ENCODE assay signal across 8 cellular contexts in genomic region chr16:5098221-5099159, GRCh38. TPM values are rescaled to one million over a fixed set of nuclear protein-coding genes. Genes with fewer than 3 reads are reported as not detected.
DNase-seq lines count a peak whose midpoint lies in the region; ATAC-seq, FAIRE-seq and TF ChIP-seq lines count a peak whose summit lies in the region.
"Not testable (repeated sequence)": the region's sequence is repeated elsewhere in the genome, so short reads cannot be mapped to it uniquely, and the experiment has no call there.
"Had no signal": no experiment of that assay in that cellular context is flagged by ENCODE, and none has a peak within 500 bp of the region (broad histone marks: within the 10 kb centered on the region; RNA-seq: fewer than 3 reads in every experiment).

No MANE protein-coding gene starts in this region.

- not testable (repeated sequence) for H3K4ac ChIP-seq in H1 (replicated peaks; ENCODE audit: insufficient read length, low read depth, low read length)

- H3K4me3 ChIP-seq in Panc1 (ENCODE audit: low read depth in 2 of 2, low read length in 2 of 2) (peak overlapping the region; percentile 54 to 61), H1 (ENCODE audit: extremely low read depth in 1 of 4, insufficient read depth in 2 of 4, low read depth in 3 of 4, low read length in 4 of 4) (peak overlapping the region; percentile 43 to 78 (median 54); a peak in 7 of 8 replicates), left lung (peak overlapping the region; percentile 38 to 76)

- TF ChIP-seq CTCF in Panc1 (IDR thresholded peaks at IDR 0.05); H1 (IDR thresholded peaks at IDR 0.05; ENCODE audit: control extremely low read depth in 1 of 3, insufficient read depth in 1 of 3, low read depth in 1 of 3, low read length in 3 of 3); left lung (IDR thresholded peaks at IDR 0.05): not testable (repeated sequence)

- not testable (repeated sequence) for H2BK20ac ChIP-seq in H1 (ENCODE audit: low read length)

- ATAC-seq in GM19043 (IDR thresholded peaks at IDR 0.05; ENCODE audit: low read depth, unreplicated experiment) (peak; percentile 56), HG03575 (IDR thresholded peaks at IDR 0.05; ENCODE audit: extremely low read depth, insufficient number of reproducible peaks, low FRiP score, unreplicated experiment) (peak; percentile 79)
- ATAC-seq in Panc1, left lung: not testable (repeated sequence)

- H3K18ac ChIP-seq in H1 (ENCODE audit: extremely low read depth, low read length): not testable (repeated sequence)

- H4K5ac ChIP-seq in H1 (ENCODE audit: insufficient read length, low read depth, low read length): not testable (repeated sequence)

- H3K27me3 ChIP-seq in Panc1 (ENCODE audit: control insufficient read depth, insufficient read depth, low read length); H1 (replicated peaks in 1 of 4; ENCODE audit: control insufficient read depth in 3 of 4, extremely low read depth in 1 of 4, insufficient read depth in 3 of 4, low read length in 3 of 4); left lung: not testable (repeated sequence)

- not testable (repeated sequence) for H3K14ac ChIP-seq in H1 (ENCODE audit: insufficient read length)

- H4K91ac ChIP-seq in H1 (replicated peaks; ENCODE audit: insufficient read length, low read length): not testable (repeated sequence)

- not testable (repeated sequence) for TF ChIP-seq RAD21 in H1 (IDR thresholded peaks at IDR 0.05 in 1 of 2, conservative IDR thresholded peaks at IDR 0.05 in 1 of 2; ENCODE audit: low read depth in 2 of 2, low read length in 2 of 2)

- H3K4me3 Mint-ChIP-seq in activated T-cell treated with anti-CD3 and anti-CD28 coated beads, Interleukin-2, amount 50 U/mL, for 24 hours: peak overlapping the region; percentile 90

- not testable (repeated sequence) for H3K4me1 ChIP-seq in Panc1 (ENCODE audit: control insufficient read depth, insufficient read depth, low read length); H1 (replicated peaks in 1 of 4; ENCODE audit: control insufficient read depth in 3 of 4, insufficient read depth in 4 of 4, low read length in 3 of 4)
- H3K4me1 ChIP-seq in left lung: peaks cover 0 to 14% of the 10 kb centered on the region in 2 donors

- not testable (repeated sequence) for H2BK12ac ChIP-seq in H1 (ENCODE audit: low read depth, low read length)

- peak overlapping the region; percentile 97 for H3K27ac Mint-ChIP-seq in activated T-cell treated with anti-CD3 and anti-CD28 coated beads, Interleukin-2, amount 50 U/mL, for 24 hours

- not testable (repeated sequence) for H3K23ac ChIP-seq in H1 (ENCODE audit: insufficient read length)

- not testable (repeated sequence) for TF ChIP-seq EP300 in H1 (IDR thresholded peaks at IDR 0.05; ENCODE audit: borderline replicate concordance in 1 of 2, low read depth in 2 of 2, low read length in 2 of 2)

- TF ChIP-seq POLR2A in H1 (IDR thresholded peaks at IDR 0.05; ENCODE audit: control extremely low read depth in 1 of 2, low read depth in 2 of 2, low read length in 2 of 2): peak in 1 of 2 experiments; percentile 36; a peak in 1 of 3 replicates

- in situ Hi-C loops in Panc1 (cut with HindIII; ENCODE audit: low pct_unique_long_range_greater_than_20kb, low sequenced_read_pairs): not testable (repeated sequence)

- not testable (repeated sequence) for H3K9ac ChIP-seq in H1 (replicated peaks in 1 of 4; ENCODE audit: extremely low read depth in 1 of 4, low read depth in 3 of 4, low read length in 3 of 4)

- POLR2A ChIA-PET in Panc1 (lab: Charles Lee) (interaction anchor here (0.7 kb wide), 1 partner anchor 14 kb away, joined by 3 read pairs; no protein-coding TSS in a partner anchor), H1 (lab: Charles Lee; ENCODE audit: partially characterized antibody) (interaction anchor here (0.7 to 1.6 kb wide), 3 partner anchors 10 to 36 kb away, joined by 3 to 4 read pairs (median 3); no protein-coding TSS in a partner anchor)

- not testable (repeated sequence) for H3K79me2 ChIP-seq in H1 (ENCODE audit: control insufficient read depth in 1 of 2, insufficient read depth in 2 of 2, low read length in 2 of 2)

- not testable (repeated sequence) for H2BK5ac ChIP-seq in H1 (ENCODE audit: low read depth, low read length)

- not testable (repeated sequence) for H3K27ac ChIP-seq in Panc1 (ENCODE audit: low read length); H1 (ENCODE audit: low read depth, low read length)
- peak overlapping the region; percentile 39 to 77 for H3K27ac ChIP-seq in left lung

- not testable (repeated sequence) for H3K56ac ChIP-seq in H1 (replicated peaks; ENCODE audit: insufficient read length, low read depth, low read length)

- FAIRE-seq in H1 (lab: Jason Lieb, UNC): not testable (repeated sequence)

- H2BK15ac ChIP-seq in H1 (ENCODE audit: low read length): not testable (repeated sequence)

- not testable (repeated sequence) for H2AK5ac ChIP-seq in H1 (ENCODE audit: low read depth, low read length)

- H3K23me2 ChIP-seq in H1 (ENCODE audit: low read depth, low read length): not testable (repeated sequence)

- intact Hi-C loops in Panc1 (cut with micrococcal nuclease; ENCODE audit: unreplicated experiment); left lung (cut with DNase I): not testable (repeated sequence)

- not testable (repeated sequence) for BruUV-seq in Panc1 (replicated peaks; lab: Mats Ljungman, UMichigan)

- CTCF ChIA-PET in Panc1 (lab: Charles Lee) (interaction anchor here (0.6 kb wide), 1 partner anchor 381 kb away, joined by 3 read pairs; no protein-coding TSS in a partner anchor), H1 (lab: Charles Lee; ENCODE audit: partially characterized antibody) (interaction anchor here (0.6 kb wide), 1 partner anchor 13 kb away, joined by 3 read pairs; no protein-coding TSS in a partner anchor)

- WGBS in H1 (ENCODE audit: extremely low coverage in 1 of 2, insufficient coverage in 1 of 2, insufficient read length in 1 of 2, insufficient replicate concordance in 2 of 2, low coverage in 1 of 2, low lambda C conversion rate in 2 of 2, missing lambda C conversion rate in 1 of 2), 2 experiments: 2% methylated on average over 17 of the region's 67 CpGs; no CpG with 5 or more reads in 1 of the 2 experiments

- DNase-seq in Panc1 (ENCODE audit: low read depth, low spot score): not testable (repeated sequence)
- DNase-seq in activated T-cell treated with anti-CD3 and anti-CD28 coated beads, Interleukin-2, amount 50 U/mL, for 24 hours: peak; percentile 84
- DNase-seq in H1 (ENCODE audit: low read depth in 1 of 2, low spot score in 2 of 2) (peak; percentile 87 to 96), left lung (peak; percentile 88 to 94)
- DNase-seq in stimulated activated CD4-positive, alpha-beta T cell treated with anti-CD3 and anti-CD28 coated beads, Interleukin-12 subunit alpha, Interleukin-12 subunit beta, amount 100 ng/mL, for 4 hours: peak; percentile 96

- not testable (repeated sequence) for H2BK120ac ChIP-seq in H1 (replicated peaks; ENCODE audit: low read depth, low read length)

- not testable (repeated sequence) for H3K36me3 ChIP-seq in Panc1 (ENCODE audit: control insufficient read depth, insufficient read depth, low read length); H1 (ENCODE audit: control insufficient read depth in 2 of 4, insufficient read depth in 4 of 4, low read length in 3 of 4); left lung

- not testable (repeated sequence) for H4K8ac ChIP-seq in H1 (ENCODE audit: extremely low read depth, insufficient read depth, low read length)

- not testable (repeated sequence) for H4K20me1 ChIP-seq in H1 (replicated peaks in 1 of 2; ENCODE audit: control insufficient read depth in 1 of 2, insufficient read depth in 2 of 2, low read length in 2 of 2)

- not testable (repeated sequence) for H3K27me3 Mint-ChIP-seq in activated T-cell treated with anti-CD3 and anti-CD28 coated beads, Interleukin-2, amount 50 U/mL, for 24 hours

- peaks cover 19% of the 10 kb centered on the region for H3K36me3 Mint-ChIP-seq in activated T-cell treated with anti-CD3 and anti-CD28 coated beads, Interleukin-2, amount 50 U/mL, for 24 hours (ENCODE audit: low read depth)

- peak overlapping the region; percentile 82; the same call in 1 of the 2 replicates for H2AFZ ChIP-seq in H1 (ENCODE audit: low read length)

- H3K9me3 Mint-ChIP-seq in activated T-cell treated with anti-CD3 and anti-CD28 coated beads, Interleukin-2, amount 50 U/mL, for 24 hours: not testable (repeated sequence)

- H3K79me1 ChIP-seq in H1 (ENCODE audit: low read depth, low read length): not testable (repeated sequence)

- H3K4me1 Mint-ChIP-seq in activated T-cell treated with anti-CD3 and anti-CD28 coated beads, Interleukin-2, amount 50 U/mL, for 24 hours (ENCODE audit: low read depth): peaks cover 23% of the 10 kb centered on the region

- peak overlapping the region; percentile 69 to 79 for H3K4me2 ChIP-seq in H1 (ENCODE audit: insufficient read depth in 1 of 2, low read depth in 2 of 2, low read length in 2 of 2)

- not testable (repeated sequence) for H3K9me3 ChIP-seq in Panc1 (ENCODE audit: control insufficient read depth, insufficient read depth, low read depth, low read length); H1 (ENCODE audit: insufficient read depth in 2 of 2, low read depth in 1 of 2, low read length in 1 of 2); left lung

RNA-seq across cellular contexts. Expression of gene EEF2KMT, which starts 0.9 kb away (rescaled TPM):
- total RNA-seq in Panc1 (2021; ENCODE audit: unreplicated experiment) (24.4 TPM), left lung (10 to 100 TPM in 1 of 2 donors, 1 to 10 TPM in 1; 7.2 to 15.0 TPM)
- 21.7 TPM for polyA plus RNA-seq in Panc1 (2012; ENCODE audit: insufficient read length)
- total RNA-seq in H1 (2021; fragmentation: NEBNext Ultra II Directional; extraction: Animal tissue kit (Norgen Biotek cat#: 25700)): 30.8 and 35.8 TPM in 2 replicates
- 37.0 and 52.6 TPM in 2 replicates for polyA plus RNA-seq in H1 (2011; rRNA removed)
- 29.7 TPM for polyA plus RNA-seq in H1 (2011; cell fraction: cytosol; rRNA removed)
- 46.0 TPM for polyA plus RNA-seq in H1 (2011; cell fraction: nucleus; rRNA removed)
- polyA plus RNA-seq in H1 (2012, experiment 1 of 2): 24.0 to 30.6 TPM (median 26.5 TPM) in 4 replicates
- polyA plus RNA-seq in H1 (2012, experiment 2 of 2): 28.6 TPM
- 16.5 TPM for polyA plus RNA-seq in H1 (2013, experiment 1 of 2)
- 16.8 TPM for polyA plus RNA-seq in H1 (2013, experiment 2 of 2)
- polyA minus RNA-seq in H1 (2011; rRNA and poly(A)+ RNA removed): 19.9 and 26.2 TPM in 2 replicates
- polyA minus RNA-seq in H1 (2011; cell fraction: cytosol; rRNA and poly(A)+ RNA removed): 13.4 TPM
- 26.9 TPM for polyA minus RNA-seq in H1 (2011; cell fraction: nucleus; rRNA and poly(A)+ RNA removed)

RNA-seq across cellular contexts. Expression of gene ALG1, which starts 26.8 kb away (rescaled TPM):
- total RNA-seq in Panc1 (2021; ENCODE audit: unreplicated experiment) (46.6 TPM), left lung (10 to 100 TPM; 28.5 to 39.0 TPM)
- 32.1 TPM for polyA plus RNA-seq in Panc1 (2012; ENCODE audit: insufficient read length)
- 34.8 and 35.7 TPM in 2 replicates for total RNA-seq in H1 (2021; fragmentation: NEBNext Ultra II Directional; extraction: Animal tissue kit (Norgen Biotek cat#: 25700))
- polyA plus RNA-seq in H1 (2011; rRNA removed): 45.7 and 46.5 TPM in 2 replicates
- 42.0 TPM for polyA plus RNA-seq in H1 (2011; cell fraction: cytosol; rRNA removed)
- polyA plus RNA-seq in H1 (2011; cell fraction: nucleus; rRNA removed): 51.3 TPM
- polyA plus RNA-seq in H1 (2012, experiment 1 of 2): 24.1 to 36.4 TPM (median 33.7 TPM) in 4 replicates
- polyA plus RNA-seq in H1 (2012, experiment 2 of 2): 47.3 TPM
- 48.4 TPM for polyA plus RNA-seq in H1 (2013, experiment 1 of 2)
- 53.2 TPM for polyA plus RNA-seq in H1 (2013, experiment 2 of 2)
- polyA minus RNA-seq in H1 (2011; rRNA and poly(A)+ RNA removed): 81.3 and 93.9 TPM in 2 replicates
- 18.3 TPM for polyA minus RNA-seq in H1 (2011; cell fraction: cytosol; rRNA and poly(A)+ RNA removed)
- polyA minus RNA-seq in H1 (2011; cell fraction: nucleus; rRNA and poly(A)+ RNA removed): 43.5 TPM

RNA-seq across cellular contexts. Expression of gene C16orf89, which starts 32.7 kb away (rescaled TPM):
- total RNA-seq in Panc1 (2021; ENCODE audit: unreplicated experiment) (not detected), left lung (100 to 1,000 TPM in 1 of 2 donors, 10 to 100 TPM in 1; 67.0 to 209 TPM)
- not detected for polyA plus RNA-seq in Panc1 (2012; ENCODE audit: insufficient read length)
- 6.7 and 10.6 TPM in 2 replicates for total RNA-seq in H1 (2021; fragmentation: NEBNext Ultra II Directional; extraction: Animal tissue kit (Norgen Biotek cat#: 25700))
- polyA plus RNA-seq in H1 (2011; rRNA removed): 9.9 and 11.0 TPM in 2 replicates
- polyA plus RNA-seq in H1 (2011; cell fraction: cytosol; rRNA removed): 11.4 TPM
- 6.9 TPM for polyA plus RNA-seq in H1 (2011; cell fraction: nucleus; rRNA removed)
- 4.8 to 10.2 TPM (median 9.6 TPM) in 4 replicates for polyA plus RNA-seq in H1 (2012, experiment 1 of 2)
- 21.5 TPM for polyA plus RNA-seq in H1 (2012, experiment 2 of 2)
- polyA plus RNA-seq in H1 (2013, experiment 1 of 2): 10.1 TPM
- polyA plus RNA-seq in H1 (2013, experiment 2 of 2): 15.1 TPM
- 5.7 and 7.5 TPM in 2 replicates for polyA minus RNA-seq in H1 (2011; rRNA and poly(A)+ RNA removed)
- polyA minus RNA-seq in H1 (2011; cell fraction: cytosol; rRNA and poly(A)+ RNA removed): 5.3 TPM
- 7.6 TPM for polyA minus RNA-seq in H1 (2011; cell fraction: nucleus; rRNA and poly(A)+ RNA removed)
- total RNA-seq: dermis microvascular lymphatic vessel endothelial cell had no signal
